1 cellular context compared by ENCODE assay signal in the genomic region with DNA sequence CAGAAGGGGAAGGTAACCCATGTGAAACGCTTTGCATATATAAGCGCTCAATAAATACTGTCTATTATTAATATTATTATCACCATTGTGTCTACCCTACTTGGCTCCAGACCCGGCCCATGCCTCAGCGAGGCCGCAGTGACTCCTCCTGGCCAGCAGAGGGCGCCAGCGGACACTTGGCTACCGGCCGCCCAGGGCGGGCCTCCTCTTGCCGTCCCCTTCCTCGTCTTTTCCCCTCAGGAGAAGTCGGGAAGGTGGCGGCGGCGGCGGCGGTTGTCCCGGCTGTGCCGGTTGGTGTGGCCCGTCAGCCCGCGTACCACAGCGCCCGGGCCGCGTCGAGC.
TF ChIP-seq lines count a peak whose summit lies in the region.

A gene with protein sequence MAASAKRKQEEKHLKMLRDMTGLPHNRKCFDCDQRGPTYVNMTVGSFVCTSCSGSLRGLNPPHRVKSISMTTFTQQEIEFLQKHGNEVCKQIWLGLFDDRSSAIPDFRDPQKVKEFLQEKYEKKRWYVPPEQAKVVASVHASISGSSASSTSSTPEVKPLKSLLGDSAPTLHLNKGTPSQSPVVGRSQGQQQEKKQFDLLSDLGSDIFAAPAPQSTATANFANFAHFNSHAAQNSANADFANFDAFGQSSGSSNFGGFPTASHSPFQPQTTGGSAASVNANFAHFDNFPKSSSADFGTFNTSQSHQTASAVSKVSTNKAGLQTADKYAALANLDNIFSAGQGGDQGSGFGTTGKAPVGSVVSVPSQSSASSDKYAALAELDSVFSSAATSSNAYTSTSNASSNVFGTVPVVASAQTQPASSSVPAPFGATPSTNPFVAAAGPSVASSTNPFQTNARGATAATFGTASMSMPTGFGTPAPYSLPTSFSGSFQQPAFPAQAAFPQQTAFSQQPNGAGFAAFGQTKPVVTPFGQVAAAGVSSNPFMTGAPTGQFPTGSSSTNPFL (plus strand): TSS at position 233 of the 341 bp plus-strand sequence. CDS start 266 bp downstream, outside the sequence.

TF ChIP-seq in HEK293, 187 proteins besides CTCF, POLR2A, EP300 and RAD21 (continued from another document):
- TF ChIP-seq, protein P1, sequence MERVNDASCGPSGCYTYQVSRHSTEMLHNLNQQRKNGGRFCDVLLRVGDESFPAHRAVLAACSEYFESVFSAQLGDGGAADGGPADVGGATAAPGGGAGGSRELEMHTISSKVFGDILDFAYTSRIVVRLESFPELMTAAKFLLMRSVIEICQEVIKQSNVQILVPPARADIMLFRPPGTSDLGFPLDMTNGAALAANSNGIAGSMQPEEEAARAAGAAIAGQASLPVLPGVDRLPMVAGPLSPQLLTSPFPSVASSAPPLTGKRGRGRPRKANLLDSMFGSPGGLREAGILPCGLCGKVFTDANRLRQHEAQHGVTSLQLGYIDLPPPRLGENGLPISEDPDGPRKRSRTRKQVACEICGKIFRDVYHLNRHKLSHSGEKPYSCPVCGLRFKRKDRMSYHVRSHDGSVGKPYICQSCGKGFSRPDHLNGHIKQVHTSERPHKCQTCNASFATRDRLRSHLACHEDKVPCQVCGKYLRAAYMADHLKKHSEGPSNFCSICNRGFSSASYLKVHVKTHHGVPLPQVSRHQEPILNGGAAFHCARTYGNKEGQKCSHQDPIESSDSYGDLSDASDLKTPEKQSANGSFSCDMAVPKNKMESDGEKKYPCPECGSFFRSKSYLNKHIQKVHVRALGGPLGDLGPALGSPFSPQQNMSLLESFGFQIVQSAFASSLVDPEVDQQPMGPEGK (tag by site-specific recombination; IDR thresholded peaks at IDR 0.05): no peak
- TF ChIP-seq PRDM1 (tag by site-specific recombination; IDR thresholded peaks at IDR 0.05) (no peak), ZNF670 (tag by site-specific recombination; IDR thresholded peaks at IDR 0.05; ENCODE audit: low read depth) (no peak), ZNF549 (tag by site-specific recombination; IDR thresholded peaks at IDR 0.05) (no peak), ZNF48 (tag by site-specific recombination; IDR thresholded peaks at IDR 0.05) (no peak), ZSCAN30 (tag by site-specific recombination; IDR thresholded peaks at IDR 0.05) (0 out of 2 replicates have a peak, but pooled peaks have one; percentile 60), SCRT1 (tag by site-specific recombination; IDR thresholded peaks at IDR 0.05; ENCODE audit: borderline replicate concordance) (no peak), ZNF544 (tag by site-specific recombination; IDR thresholded peaks at IDR 0.05) (no peak), ZNF202 (tag by site-specific recombination; IDR thresholded peaks at IDR 0.05; ENCODE audit: borderline replicate concordance) (no peak), ZNF426 (tag by site-specific recombination; IDR thresholded peaks at IDR 0.05) (no peak), IKZF3 (tag by site-specific recombination; IDR thresholded peaks at IDR 0.05) (peak; percentile 99), ZNF843 (tag by site-specific recombination; IDR thresholded peaks at IDR 0.05) (no peak), ZBTB20 (tag by site-specific recombination; IDR thresholded peaks at IDR 0.05) (no peak), ZNF140 (tag by site-specific recombination; IDR thresholded peaks at IDR 0.05) (no peak)
- TF ChIP-seq, protein P2, sequence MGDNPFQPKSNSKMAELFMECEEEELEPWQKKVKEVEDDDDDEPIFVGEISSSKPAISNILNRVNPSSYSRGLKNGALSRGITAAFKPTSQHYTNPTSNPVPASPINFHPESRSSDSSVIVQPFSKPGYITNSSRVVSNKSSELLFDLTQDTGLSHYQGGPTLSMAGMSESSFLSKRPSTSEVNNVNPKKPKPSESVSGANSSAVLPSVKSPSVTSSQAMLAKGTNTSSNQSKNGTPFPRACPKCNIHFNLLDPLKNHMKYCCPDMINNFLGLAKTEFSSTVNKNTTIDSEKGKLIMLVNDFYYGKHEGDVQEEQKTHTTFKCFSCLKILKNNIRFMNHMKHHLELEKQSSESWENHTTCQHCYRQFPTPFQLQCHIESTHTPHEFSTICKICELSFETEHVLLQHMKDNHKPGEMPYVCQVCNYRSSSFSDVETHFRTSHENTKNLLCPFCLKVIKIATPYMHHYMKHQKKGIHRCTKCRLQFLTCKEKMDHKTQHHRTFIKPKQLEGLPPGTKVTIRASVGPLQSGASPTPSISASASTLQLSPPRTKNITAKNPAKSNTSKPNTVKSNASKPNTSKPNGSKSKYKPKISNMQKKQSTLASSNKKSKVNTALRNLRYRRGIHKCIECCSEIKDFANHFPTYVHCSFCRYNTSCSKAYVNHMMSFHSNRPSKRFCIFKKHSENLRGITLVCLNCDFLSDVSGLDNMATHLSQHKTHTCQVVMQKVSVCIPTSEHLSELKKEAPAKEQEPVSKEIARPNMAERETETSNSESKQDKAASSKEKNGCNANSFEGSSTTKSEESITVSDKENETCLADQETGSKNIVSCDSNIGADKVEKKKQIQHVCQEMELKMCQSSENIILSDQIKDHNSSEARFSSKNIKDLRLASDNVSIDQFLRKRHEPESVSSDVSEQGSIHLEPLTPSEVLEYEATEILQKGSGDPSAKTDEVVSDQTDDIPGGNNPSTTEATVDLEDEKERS (tag by site-specific recombination; IDR thresholded peaks at IDR 0.05): no peak
- TF ChIP-seq, protein P3, sequence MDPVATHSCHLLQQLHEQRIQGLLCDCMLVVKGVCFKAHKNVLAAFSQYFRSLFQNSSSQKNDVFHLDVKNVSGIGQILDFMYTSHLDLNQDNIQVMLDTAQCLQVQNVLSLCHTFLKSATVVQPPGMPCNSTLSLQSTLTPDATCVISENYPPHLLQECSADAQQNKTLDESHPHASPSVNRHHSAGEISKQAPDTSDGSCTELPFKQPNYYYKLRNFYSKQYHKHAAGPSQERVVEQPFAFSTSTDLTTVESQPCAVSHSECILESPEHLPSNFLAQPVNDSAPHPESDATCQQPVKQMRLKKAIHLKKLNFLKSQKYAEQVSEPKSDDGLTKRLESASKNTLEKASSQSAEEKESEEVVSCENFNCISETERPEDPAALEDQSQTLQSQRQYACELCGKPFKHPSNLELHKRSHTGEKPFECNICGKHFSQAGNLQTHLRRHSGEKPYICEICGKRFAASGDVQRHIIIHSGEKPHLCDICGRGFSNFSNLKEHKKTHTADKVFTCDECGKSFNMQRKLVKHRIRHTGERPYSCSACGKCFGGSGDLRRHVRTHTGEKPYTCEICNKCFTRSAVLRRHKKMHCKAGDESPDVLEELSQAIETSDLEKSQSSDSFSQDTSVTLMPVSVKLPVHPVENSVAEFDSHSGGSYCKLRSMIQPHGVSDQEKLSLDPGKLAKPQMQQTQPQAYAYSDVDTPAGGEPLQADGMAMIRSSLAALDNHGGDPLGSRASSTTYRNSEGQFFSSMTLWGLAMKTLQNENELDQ (tag by site-specific recombination; IDR thresholded peaks at IDR 0.05; ENCODE audit: low read depth): no peak
